ENCODE assay signal across 15 cellular contexts in genomic region chr1:26121854-26122773, GRCh38. TPM values are rescaled to one million over a fixed set of nuclear protein-coding genes. Genes with fewer than 3 reads are reported as not detected.
A peak's percentile ranks its signal among the peaks of the same experiment; 100 is the strongest.
DNase-seq lines count a peak whose midpoint lies in the region; ATAC-seq and TF ChIP-seq lines count a peak whose summit lies in the region.
"Had no signal": no experiment of that assay in that cellular context is flagged by ENCODE, and none has a peak within 500 bp of the region (broad histone marks: within the 10 kb centered on the region; RNA-seq: fewer than 3 reads in every experiment).

No MANE protein-coding gene starts in this region.

- H3K27me3 ChIP-seq in esophagus muscularis mucosa (no peaks in the 10 kb centered on the region), gastrocnemius medialis (no peaks in the 10 kb centered on the region)
- H3K27me3 ChIP-seq: tibial nerve had no signal

- DNase-seq in NOMO-1 treated with DMSO at 0.1 percent for 48 hours (lab: John Stamatoyannopoulos, UW; ENCODE audit: unreplicated experiment) (peak; percentile 50), NOMO-1 treated with dmso at 0.1 percent for 144 hours (lab: John Stamatoyannopoulos, UW; ENCODE audit: unreplicated experiment) (no peak), NCI-H226 (peak; percentile 13), esophagus muscularis mucosa (ENCODE audit: extremely low spot score) (no peak), gastrocnemius medialis (no peak), endothelial cell (ENCODE audit: low spot score) (no peak)
- DNase-seq in stimulated activated CD4-positive, alpha-beta T cell treated with anti-CD3 and anti-CD28 coated beads, Interleukin-4, amount 100 ng/mL, for 24 hours, result no peak
- DNase-seq: activated CD4-positive, alpha-beta T cell treated with anti-CD3 and anti-CD28 coated beads, Interleukin-2, amount 50 U/mL, for 1 hour; MM.1S; stimulated activated CD4-positive, alpha-beta T cell treated with anti-CD3 and anti-CD28 coated beads, Interleukin-1b, Interleukin-23, amount 100 ng/mL, for 48 hours had no signal

- no peaks in the 10 kb centered on the region for H3K9me3 Mint-ChIP-seq in endothelial cell (ENCODE audit: unreplicated experiment)

- no peak overlapping the region for H3K27ac Mint-ChIP-seq in endothelial cell (ENCODE audit: unreplicated experiment)

- ATAC-seq in gastrocnemius medialis (peak in 1 of 2 donors; percentile 17), HG03045 (IDR thresholded peaks at IDR 0.05; ENCODE audit: unreplicated experiment) (no peak)

- H3K9me3 ChIP-seq in esophagus muscularis mucosa (no peaks in the 10 kb centered on the region), gastrocnemius medialis (no peaks in the 10 kb centered on the region)
- H3K9me3 ChIP-seq: tibial nerve had no signal

- TF ChIP-seq POLR2A in esophagus muscularis mucosa (IDR thresholded peaks at IDR 0.05; ENCODE audit: low read depth), result no peak
- TF ChIP-seq POLR2A in gastrocnemius medialis (IDR thresholded peaks at IDR 0.05), result no peak

- intact Hi-C loops in esophagus muscularis mucosa (cut with DNase I), result no loop called here
- intact Hi-C loops in gastrocnemius medialis (cut with DNase I; ENCODE audit: low total_unique reads), result no loop called here

- H3K4me1 Mint-ChIP-seq in endothelial cell (ENCODE audit: unreplicated experiment), result peaks cover under 1% of the 10 kb centered on the region

- H3K4me3 Mint-ChIP-seq in endothelial cell (ENCODE audit: unreplicated experiment), result no peak overlapping the region

- in situ Hi-C loops in gastrocnemius medialis (cut with MboI; ENCODE audit: low sequenced_read_pairs in 4 of 4), result no loop called here

- H3K27me3 Mint-ChIP-seq in endothelial cell (ENCODE audit: unreplicated experiment), result no peaks in the 10 kb centered on the region

- no peak for TF ChIP-seq CTCF in esophagus muscularis mucosa (IDR thresholded peaks at IDR 0.05)
- TF ChIP-seq CTCF in gastrocnemius medialis (IDR thresholded peaks at IDR 0.05 in 4 of 5, conservative IDR thresholded peaks at IDR 0.05 in 1 of 5), result no peak
- TF ChIP-seq CTCF in endothelial cell (IDR thresholded peaks at IDR 0.05; ENCODE audit: unreplicated experiment), result no peak

- H3K4me3 ChIP-seq in esophagus muscularis mucosa (no peak overlapping the region), gastrocnemius medialis (no peak overlapping the region)
- H3K4me3 ChIP-seq: tibial nerve had no signal

- 59% methylated on average over 8 of the region's 8 CpGs for WGBS in esophagus muscularis mucosa

- H3K36me3 Mint-ChIP-seq in endothelial cell (ENCODE audit: low read depth, unreplicated experiment), result peaks cover 4% of the 10 kb centered on the region

- H3K27ac ChIP-seq in esophagus muscularis mucosa (replicated peaks in 1 of 4) (peak overlapping the region in 3 of 4 donors; percentile 3 to 16 (median 14)), gastrocnemius medialis (peak overlapping the region; percentile 78 to 89 (median 84))

- H3K36me3 ChIP-seq in esophagus muscularis mucosa (peaks cover 0 to 40% (median 21%) of the 10 kb centered on the region in 4 donors), gastrocnemius medialis (peaks cover 0 to 16% of the 10 kb centered on the region in 2 donors)

- peaks cover 6 to 38% (median 14%) of the 10 kb centered on the region in 4 donors for H3K4me1 ChIP-seq in esophagus muscularis mucosa
- H3K4me1 ChIP-seq in gastrocnemius medialis, result peaks cover 41 to 62% of the 10 kb centered on the region in 2 donors

- no peak for TF ChIP-seq EP300 in esophagus muscularis mucosa (IDR thresholded peaks at IDR 0.05)

RNA-seq across cellular contexts. Expression of gene PDIK1L, which starts 10.5 kb away (rescaled TPM):
- 1 to 10 TPM; 5.1 to 6.4 (median 5.7) TPM for total RNA-seq in esophagus muscularis mucosa
- 1 to 10 TPM; 4.4 to 8.7 (median 5.9) TPM for total RNA-seq in gastrocnemius medialis
- 6.8 TPM for total RNA-seq in endothelial cell (ENCODE audit: unreplicated experiment)

RNA-seq across cellular contexts. Expression of gene FAM110D, which starts 36.8 kb away (rescaled TPM):
- total RNA-seq in esophagus muscularis mucosa (10 to 100 TPM in 2 of 4 donors, 1 to 10 TPM in 2; 2.9 to 17.9 (median 11.6) TPM), gastrocnemius medialis (1 to 10 TPM; 3.1 to 5.2 (median 4.2) TPM), endothelial cell (ENCODE audit: unreplicated experiment) (13.5 TPM)

RNA-seq across cellular contexts. Expression of gene C1orf232, which starts 46.6 kb away (rescaled TPM):
- total RNA-seq in esophagus muscularis mucosa (not detected), gastrocnemius medialis (not detected), endothelial cell (ENCODE audit: unreplicated experiment) (not detected)
- total RNA-seq: A673, frontal cortex, mucosa of gallbladder, tibial nerve had no signal

RNA-seq across cellular contexts. Expression of gene ZNF593, which starts 47.6 kb away (rescaled TPM):
- total RNA-seq in esophagus muscularis mucosa (10 to 100 TPM; 10.4 to 41.6 (median 22.5) TPM), gastrocnemius medialis (100 to 1,000 TPM in 2 of 4 donors, 10 to 100 TPM in 2; 39.6 to 135 (median 97.3) TPM), endothelial cell (ENCODE audit: unreplicated experiment) (17.9 TPM)

RNA-seq across cellular contexts. Expression of gene ZNF593OS, which starts 49.5 kb away (rescaled TPM):
- total RNA-seq in esophagus muscularis mucosa, result not detected
- total RNA-seq in gastrocnemius medialis, result under 1 TPM in 2 of 4 donors, not detected in 2; 0.66 TPM
- total RNA-seq in endothelial cell (ENCODE audit: unreplicated experiment), result not detected
- total RNA-seq: A673, frontal cortex, tibial nerve had no signal

Comparison
In these comparisons a context has a peak if more than half of its experiments do, and no peak if none do; other contexts are left out.
1. DNase-seq: peak in NOMO-1 treated with DMSO at 0.1 percent for 48 hours (single experiment) and NCI-H226 (single experiment); none in NOMO-1 treated with dmso at 0.1 percent for 144 hours (single experiment), esophagus muscularis mucosa (single experiment), gastrocnemius medialis (0 of 2), endothelial cell (single experiment) and stimulated activated CD4-positive, alpha-beta T cell treated with anti-CD3 and anti-CD28 coated beads, Interleukin-4, amount 100 ng/mL, for 24 hours (single experiment).